In the genomic region with DNA sequence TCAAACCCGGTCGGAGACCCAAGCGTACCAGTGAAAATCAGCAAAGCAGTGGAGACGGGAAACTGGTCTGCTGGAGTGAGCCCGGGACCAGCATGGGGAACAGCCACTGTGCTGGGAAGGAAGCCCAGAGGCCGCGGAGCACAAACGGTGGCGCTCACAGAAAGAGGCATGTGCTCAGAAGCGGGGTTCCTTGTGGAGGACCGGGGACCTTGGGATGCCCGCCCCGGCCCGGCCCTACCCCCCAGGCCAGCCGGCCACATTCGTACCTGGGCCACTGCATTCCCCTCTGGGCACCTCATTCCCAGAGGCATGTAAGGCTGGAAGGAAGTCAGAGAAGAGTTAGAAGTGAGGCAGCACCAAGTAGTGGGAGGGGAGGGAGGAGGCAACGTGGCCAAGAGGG, we compare ENCODE assay signal across 29 cellular contexts.
"Had no signal": no experiment of that assay in that cellular context is flagged by ENCODE, and none has a peak within 500 bp of the region (broad histone marks: within the 10 kb centered on the region; RNA-seq: fewer than 3 reads in every experiment).

No MANE protein-coding gene starts in this region.

- H3K36me3 Mint-ChIP-seq: activated naive CD4-positive, alpha-beta T cell treated with anti-CD3 and anti-CD28 coated beads, Interleukin-2, amount 50 U/mL, for 24 hours had no signal

- FAIRE-seq: bronchial epithelial cell, TTC549 had no signal

- H3K9ac ChIP-seq: KMS-11 had no signal

- DNase-seq: activated CD4-positive, alpha-beta T cell treated with anti-CD3 and anti-CD28 coated beads for 36 hours; activated CD4-positive, alpha-beta T cell treated with anti-CD3 and anti-CD28 coated beads, Interleukin-2, amount 10 ng/mL, durations not matched to agents 7 days and 5 days; activated CD4-positive, alpha-beta T cell treated with anti-CD3 and anti-CD28 coated beads, Interleukin-2, amount 50 U/mL, for 48 hours; activated CD8-positive, alpha-beta T cell treated with anti-CD3 and anti-CD28 coated beads, Interleukin-2, amount 10 ng/mL, durations not matched to agents 7 days and 5 days; activated gamma-delta T cell; activated naive CD4-positive, alpha-beta T cell treated with Interleukin-2 at 50 U/mL for 16 hours; activated T-cell treated with anti-CD3 and anti-CD28 coated beads, Interleukin-2, amount 50 U/mL, for 24 hours; anterior cingulate cortex; caudate nucleus; cerebellar nuclear complex; NCI-H1105; NCI-H1417 treated with DMSO at 0.1 percent for 48 hours; NCI-H187 treated with DMSO at 0.1 percent for 48 hours; NCI-H2081; NCI-H345; NCI-H524 treated with DMSO at 0.1 percent for 48 hours; PC-9; SHP77; SJCRH30 had no signal

- H3K27me3 Mint-ChIP-seq: activated CD4-positive, alpha-beta T cell treated with anti-CD3 and anti-CD28 coated beads for 36 hours; activated CD4-positive, alpha-beta T cell treated with anti-CD3 and anti-CD28 coated beads, Interleukin-2, amount 10 ng/mL, durations not matched to agents 7 days and 5 days; activated naive CD4-positive, alpha-beta T cell treated with anti-CD3 and anti-CD28 coated beads, Interleukin-2, amount 50 U/mL, for 24 hours; activated T-cell treated with anti-CD3 and anti-CD28 coated beads, Interleukin-2, amount 50 U/mL, for 24 hours; brain had no signal

- H3K4me2 ChIP-seq: KMS-11, PC-9 had no signal

- H3K4me1 Mint-ChIP-seq: activated CD4-positive, alpha-beta T cell treated with anti-CD3 and anti-CD28 coated beads for 36 hours; activated CD4-positive, alpha-beta T cell treated with anti-CD3 and anti-CD28 coated beads, Interleukin-2, amount 10 ng/mL, durations not matched to agents 7 days and 5 days; activated naive CD4-positive, alpha-beta T cell treated with anti-CD3 and anti-CD28 coated beads, Interleukin-2, amount 50 U/mL, for 24 hours; WTC11 had no signal

- ATAC-seq: activated CD4-positive, alpha-beta T cell treated with anti-CD3 and anti-CD28 coated beads for 36 hours; activated CD4-positive, CD25-positive, alpha-beta regulatory T cell treated with anti-CD3 and anti-CD28 coated beads, Interleukin-2, amount 50 U/mL, for 24 hours; activated CD8-positive, alpha-beta T cell treated with anti-CD3 and anti-CD28 coated beads, Interleukin-2, amount 10 ng/mL, durations not matched to agents 7 days and 5 days; WTC11 had no signal

- H3K27me3 ChIP-seq: SJCRH30 had no signal

- H3K27ac Mint-ChIP-seq: activated CD4-positive, alpha-beta T cell treated with anti-CD3 and anti-CD28 coated beads for 36 hours; activated CD4-positive, alpha-beta T cell treated with anti-CD3 and anti-CD28 coated beads, Interleukin-2, amount 10 ng/mL, durations not matched to agents 7 days and 5 days; activated CD8-positive, alpha-beta T cell treated with anti-CD3 and anti-CD28 coated beads, Interleukin-2, amount 10 ng/mL, durations not matched to agents 7 days and 5 days; activated naive CD4-positive, alpha-beta T cell treated with anti-CD3 and anti-CD28 coated beads, Interleukin-2, amount 50 U/mL, for 24 hours; activated T-helper 2 cell treated with anti-CD3 and anti-CD28 coated beads, Interferon-gamma antibody, Interleukin-2, Interleukin-4, amounts not matched to agents 10 μg/mL and 5 μg/mL and 100 μg/mL, durations not matched to agents 14 hours and 24 hours and 36 hours; brain; T-helper 2 cell treated with Interferon-gamma antibody and Interleukin-4, amounts not matched to agents 5 μg/mL and 100 μg/mL, for 36 hours; WTC11 had no signal

- H2AFZ ChIP-seq: PC-9 had no signal

- H3K27ac ChIP-seq: KMS-11, PC-9, SJCRH30, SK-N-MC had no signal

- H3K4me3 Mint-ChIP-seq: activated CD4-positive, alpha-beta T cell treated with anti-CD3 and anti-CD28 coated beads for 36 hours; activated CD4-positive, alpha-beta T cell treated with anti-CD3 and anti-CD28 coated beads, Interleukin-2, amount 10 ng/mL, durations not matched to agents 7 days and 5 days; activated CD8-positive, alpha-beta T cell treated with anti-CD3 and anti-CD28 coated beads, Interleukin-2, amount 10 ng/mL, durations not matched to agents 7 days and 5 days; activated naive CD4-positive, alpha-beta T cell treated with anti-CD3 and anti-CD28 coated beads, Interleukin-2, amount 50 U/mL, for 24 hours; activated T-cell treated with anti-CD3 and anti-CD28 coated beads, Interleukin-2, amount 50 U/mL, for 24 hours; brain; T-helper 2 cell treated with Interferon-gamma antibody and Interleukin-4, amounts not matched to agents 5 μg/mL and 100 μg/mL, for 36 hours; WTC11 had no signal

- H3K9me3 ChIP-seq: SJCRH30 had no signal

- H3K4me3 ChIP-seq: PC-9, SJCRH30, SK-N-MC had no signal
